12 cellular contexts compared by ENCODE assay signal in genomic region chr11:111327908-111328624, GRCh38. TPM values are rescaled to one million over a fixed set of nuclear protein-coding genes. Genes with fewer than 3 reads are reported as not detected.
DNase-seq lines count a peak whose midpoint lies in the region; ATAC-seq and TF ChIP-seq lines count a peak whose summit lies in the region.
"Had no signal": no experiment of that assay in that cellular context is flagged by ENCODE, and none has a peak within 500 bp of the region (broad histone marks: within the 10 kb centered on the region; RNA-seq: fewer than 3 reads in every experiment).

No MANE protein-coding gene starts in this region.

- H3K79me1 ChIP-seq in H9 (ENCODE audit: insufficient read depth, low read depth, low read length, poor library complexity, severe bottlenecking), result no peaks in the 10 kb centered on the region

- H3K23me2 ChIP-seq in H9 (ENCODE audit: insufficient read length, low read depth, low read length, poor library complexity, severe bottlenecking), result no peaks in the 10 kb centered on the region

- H3K9ac ChIP-seq in H9 (ENCODE audit: extremely low read depth, insufficient read length, low read length) (no peak overlapping the region), colonic mucosa (ENCODE audit: low read depth in 2 of 2, low read length in 2 of 2) (no peak overlapping the region)

- H3K4me2 ChIP-seq in H9 (ENCODE audit: insufficient read depth, insufficient read length, low read length), result no peak overlapping the region

- no peak overlapping the region for H3K4ac ChIP-seq in H9 (ENCODE audit: low read depth, low read length)

- no peaks in the 10 kb centered on the region for H3K79me2 ChIP-seq in H9 (ENCODE audit: insufficient read depth, low read length)

- peak; percentile 89 for ATAC-seq in left ventricle myocardium superior
- peak; percentile 71 to 86 for ATAC-seq in gastrocnemius medialis
- ATAC-seq in omental fat pad (ENCODE audit: low FRiP score), result no peak

- no peaks in the 10 kb centered on the region; the same call in 1 of the 2 replicates for H3K27me3 Mint-ChIP-seq in H9 (ENCODE audit: low read depth)
- H3K27me3 Mint-ChIP-seq: memory B cell had no signal

- no peak overlapping the region for H3K18ac ChIP-seq in H9 (ENCODE audit: insufficient read length, low read depth, low read length)

- H4K20me1 ChIP-seq in H9 (ENCODE audit: control insufficient read depth, insufficient read depth, insufficient read length), result peaks cover 2% of the 10 kb centered on the region

- WGBS in H9 (ENCODE audit: extremely low coverage, insufficient read length, low lambda C conversion rate), result no CpG with 5 or more reads among the region's 8 CpGs

- H3K9me3 Mint-ChIP-seq in H9, result no peaks in the 10 kb centered on the region
- H3K9me3 Mint-ChIP-seq: memory B cell; T-helper 2 cell treated with Interferon-gamma antibody and Interleukin-4, amounts not matched to agents 5 μg/mL and 100 μg/mL, for 36 hours had no signal

- no peaks in the 10 kb centered on the region for H3K4me1 Mint-ChIP-seq in H9

- TF ChIP-seq CTCF in H9 (conservative IDR thresholded peaks at IDR 0.05), result no peak
- TF ChIP-seq CTCF in gastrocnemius medialis (IDR thresholded peaks at IDR 0.05 in 4 of 5, conservative IDR thresholded peaks at IDR 0.05 in 1 of 5), result no peak
- no peak for TF ChIP-seq CTCF in omental fat pad (IDR thresholded peaks at IDR 0.05)
- TF ChIP-seq CTCF in colonic mucosa (IDR thresholded peaks at IDR 0.05), result no peak

- no peak overlapping the region for H3K4me3 Mint-ChIP-seq in H9
- H3K4me3 Mint-ChIP-seq: memory B cell; T-helper 2 cell treated with Interferon-gamma antibody and Interleukin-4, amounts not matched to agents 5 μg/mL and 100 μg/mL, for 36 hours had no signal

- H2BK15ac ChIP-seq in H9 (ENCODE audit: low read depth, low read length), result no peak overlapping the region

- H2AK5ac ChIP-seq in H9 (ENCODE audit: insufficient read length, low read length), result no peak overlapping the region

- no peak overlapping the region for H3K27ac Mint-ChIP-seq in H9
- H3K27ac Mint-ChIP-seq: memory B cell; T-helper 2 cell treated with Interferon-gamma antibody and Interleukin-4, amounts not matched to agents 5 μg/mL and 100 μg/mL, for 36 hours had no signal

- H4K91ac ChIP-seq in H9 (ENCODE audit: insufficient read length, low read depth, low read length), result no peak overlapping the region

- H4K5ac ChIP-seq in H9 (ENCODE audit: insufficient read length, low read depth, low read length), result no peak overlapping the region

- no peak overlapping the region for H3K23ac ChIP-seq in H9 (ENCODE audit: insufficient read length, low read depth, low read length)

- no peak overlapping the region for H2BK5ac ChIP-seq in H9 (ENCODE audit: insufficient read length, low read length)

- no peak overlapping the region for H2AFZ ChIP-seq in H9 (ENCODE audit: low read length)

- H3K9me3 ChIP-seq in H9 (ENCODE audit: control insufficient read depth, low read depth, low read length) (no peaks in the 10 kb centered on the region), gastrocnemius medialis (no peaks in the 10 kb centered on the region), colonic mucosa (no peaks in the 10 kb centered on the region)

- H2BK120ac ChIP-seq in H9 (ENCODE audit: low read depth, low read length, poor library complexity, severe bottlenecking), result no peak overlapping the region

- TF ChIP-seq POLR2A in gastrocnemius medialis (IDR thresholded peaks at IDR 0.05), result no peak

- no peak overlapping the region for H2BK12ac ChIP-seq in H9 (ENCODE audit: insufficient read length, low read depth, low read length)

- intact Hi-C loops in left ventricle myocardium superior (cut with micrococcal nuclease) (no loop called here), gastrocnemius medialis (cut with DNase I; ENCODE audit: low total_unique reads) (no loop called here), colonic mucosa (cut with DNase I) (no loop called here)

- H3K4me1 ChIP-seq in H9 (ENCODE audit: insufficient read depth, low read length) (no peaks in the 10 kb centered on the region), gastrocnemius medialis (peaks cover 15 to 25% of the 10 kb centered on the region in 2 donors), colonic mucosa (no peaks in the 10 kb centered on the region)

- H3K27ac ChIP-seq in H9 (ENCODE audit: insufficient read length, low read depth, low read length) (no peak overlapping the region), gastrocnemius medialis (peak overlapping the region in 2 of 4 donors; percentile 28 to 49), colonic mucosa (no peak overlapping the region)

- H3K36me3 ChIP-seq in gastrocnemius medialis (no peaks in the 10 kb centered on the region), colonic mucosa (no peaks in the 10 kb centered on the region)

- H3K4me3 ChIP-seq in gastrocnemius medialis (no peak overlapping the region), colonic mucosa (no peak overlapping the region)

- no peak overlapping the region for H3K14ac ChIP-seq in H9 (ENCODE audit: insufficient read depth, low read length)

- H3K36me3 Mint-ChIP-seq in H9 (ENCODE audit: insufficient read depth in 1 of 3, low read depth in 3 of 3), result no peaks in the 10 kb centered on the region

- in situ Hi-C loops in gastrocnemius medialis (cut with MboI; ENCODE audit: low sequenced_read_pairs in 4 of 4), result no loop called here

- no peak overlapping the region for H2BK20ac ChIP-seq in H9 (ENCODE audit: low read depth, low read length, poor library complexity, severe bottlenecking)

- no peak overlapping the region for H4K8ac ChIP-seq in H9 (replicated peaks; ENCODE audit: insufficient read length, low read depth, low read length)

- no peak overlapping the region for H3T11ph ChIP-seq in H9 (ENCODE audit: low read length)

- no peaks in the 10 kb centered on the region for H3K27me3 ChIP-seq in H9 (ENCODE audit: insufficient read depth, low read length)
- no peaks in the 10 kb centered on the region for H3K27me3 ChIP-seq in gastrocnemius medialis
- no peaks in the 10 kb centered on the region for H3K27me3 ChIP-seq in colonic mucosa

- DNase-seq in H9, result peak; percentile 45
- peak; percentile 98 for DNase-seq in NCI-H526 treated with DMSO at 0.1 percent for 48 hours (lab: John Stamatoyannopoulos, UW)
- DNase-seq in left ventricle myocardium superior, result peak; percentile 73
- DNase-seq in gastrocnemius medialis, result peak; percentile 46 to 80
- no peak for DNase-seq in omental fat pad (ENCODE audit: low spot score)
- DNase-seq in colonic mucosa, result no peak
- DNase-seq in CD1c-positive myeloid dendritic cell (ENCODE audit: extremely low spot score), result no peak
- DNase-seq: NCI-H82; stimulated activated CD8-positive, alpha-beta memory T cell treated with anti-CD3 and anti-CD28 coated beads, Interleukin-4, amount 100 ng/mL, for 48 hours had no signal

- no peak overlapping the region for H3K56ac ChIP-seq in H9 (ENCODE audit: insufficient read length, low read depth, low read length)

RNA-seq across cellular contexts. Expression of gene POU2AF3, which starts 29.7 kb away (rescaled TPM):
- total RNA-seq in H9 (2021) (0.52 and 0.64 TPM in 2 replicates), left ventricle myocardium superior (0.74 TPM), gastrocnemius medialis (under 1 TPM in 3 of 4 donors, not detected in 1; 0.22 to 0.58 (median 0.46) TPM), omental fat pad (1 to 10 TPM in 1 of 4 donors, under 1 TPM in 2, not detected in 1; 0.50 to 4.7 (median 0.84) TPM), colonic mucosa (1 to 10 TPM; 4.5 to 7.9 TPM)

RNA-seq across cellular contexts. Expression of gene POU2AF1, which starts 51.0 kb away (rescaled TPM):
- total RNA-seq in H9 (2021) (not detected in 2 replicates), left ventricle myocardium superior (0.62 TPM), gastrocnemius medialis (under 1 TPM in 2 of 4 donors, not detected in 2; 0.29 to 0.78 TPM), omental fat pad (1 to 10 TPM in 2 of 4 donors, under 1 TPM in 1, not detected in 1; 0.69 to 2.2 (median 1.9) TPM), colonic mucosa (1 to 10 TPM; 3.1 to 3.7 TPM)
- total RNA-seq: skeletal muscle tissue had no signal

Comparison
In these comparisons a context has a peak if more than half of its experiments do, and no peak if none do; other contexts are left out.
1. DNase-seq: peak in H9 (single experiment), NCI-H526 treated with DMSO at 0.1 percent for 48 hours (single experiment), left ventricle myocardium superior (single experiment) and gastrocnemius medialis (2 of 2); none in omental fat pad (single experiment), colonic mucosa (single experiment) and CD1c-positive myeloid dendritic cell (single experiment).